Comparison of ENCODE assay signal across 30 cellular contexts in the genomic region with DNA sequence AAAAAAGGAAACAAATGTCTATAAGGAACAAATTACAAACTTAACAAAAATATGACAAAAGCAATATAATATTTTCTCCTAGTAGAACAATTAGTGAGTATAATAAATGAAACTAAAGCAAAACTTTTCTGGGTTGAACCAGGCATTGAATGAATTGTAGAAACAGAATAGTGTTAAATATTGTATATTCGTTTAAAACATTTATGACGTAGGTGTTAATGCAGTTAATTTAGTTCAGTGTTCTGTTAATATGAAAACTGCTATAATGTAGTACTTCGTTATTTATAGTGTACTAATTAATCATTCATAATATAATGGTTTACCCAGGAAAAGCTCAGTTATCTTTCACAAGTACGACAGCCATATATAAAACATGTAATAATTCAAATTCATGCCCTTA. TPM values are rescaled to one million over a fixed set of nuclear protein-coding genes. Genes with fewer than 3 reads are reported as not detected.
DNase-seq lines count a peak whose midpoint lies in the region; ATAC-seq, FAIRE-seq and TF ChIP-seq lines count a peak whose summit lies in the region.
"Had no signal": no experiment of that assay in that cellular context is flagged by ENCODE, and none has a peak within 500 bp of the region (broad histone marks: within the 10 kb centered on the region; RNA-seq: fewer than 3 reads in every experiment).

No MANE protein-coding gene starts in this region.

- H3K4me1 ChIP-seq in HepG2 (ENCODE audit: insufficient read depth, low read length) = no peaks in the 10 kb centered on the region
- H3K4me1 ChIP-seq in right lobe of liver = no peaks in the 10 kb centered on the region
- H3K4me1 ChIP-seq in OCI-LY3 (ENCODE audit: low read length) = peaks cover 28% of the 10 kb centered on the region
- no peaks in the 10 kb centered on the region for H3K4me1 ChIP-seq in upper lobe of left lung
- H3K4me1 ChIP-seq: BE2C, BLaER1 had no signal

- H4K20me1 ChIP-seq in HepG2 (ENCODE audit: insufficient read depth, low read length) (no peaks in the 10 kb centered on the region), OCI-LY3 (ENCODE audit: insufficient read depth, low read length) (no peaks in the 10 kb centered on the region)
- H4K20me1 ChIP-seq: BLaER1 had no signal

- H3K27ac ChIP-seq in HepG2 (ENCODE audit: extremely low read length, insufficient read depth, low read length) (no peak overlapping the region), right lobe of liver (no peak overlapping the region), OCI-LY3 (ENCODE audit: low read length) (no peak overlapping the region), upper lobe of left lung (no peak overlapping the region)
- H3K27ac ChIP-seq: 22Rv1, BLaER1 had no signal

- intact Hi-C loops in HepG2 (cut with micrococcal nuclease; ENCODE audit: unreplicated experiment) (no loop called here), right lobe of liver (cut with DNase I) (no loop called here)

- TF ChIP-seq POLR2A in HepG2 (IDR thresholded peaks at IDR 0.05; ENCODE audit: insufficient read depth in 1 of 2, low read depth in 2 of 2, low read length in 2 of 2) (no peak), right lobe of liver (IDR thresholded peaks at IDR 0.05) (no peak), upper lobe of left lung (IDR thresholded peaks at IDR 0.05) (no peak)

- peak; percentile 61 for DNase-seq in NCI-H1092 treated with DMSO at 0.1 percent for 48 hours (lab: John Stamatoyannopoulos, UW)
- DNase-seq in NCI-H1092 (lab: John Stamatoyannopoulos, UW) = no peak
- DNase-seq in HepG2 (ENCODE audit: low spot score) = no peak
- DNase-seq in right lobe of liver = no peak
- DNase-seq in upper lobe of left lung = no peak
- DNase-seq: ACHN; BE2C; C1 segment of cervical spinal cord; CD4-positive, alpha-beta memory T cell; CD4-positive, CD25-positive, alpha-beta regulatory T cell; CD8-positive, alpha-beta memory T cell; COR-L47; DMS 273 treated with DMSO at 0.1 percent for 48 hours; DMS153; DMS53; DND-41; EL; GDM1 had no signal

- H3K9ac ChIP-seq in HepG2 (ENCODE audit: insufficient read depth, low read depth, low read length) (no peak overlapping the region), OCI-LY3 (ENCODE audit: low read length) (no peak overlapping the region)
- H3K9ac ChIP-seq: BLaER1 had no signal

- H3K27me3 ChIP-seq in HepG2 (ENCODE audit: control insufficient read depth in 1 of 2, insufficient read depth in 2 of 2, low read length in 2 of 2) = no peaks in the 10 kb centered on the region
- H3K27me3 ChIP-seq in right lobe of liver = peaks cover 3 to 33% of the 10 kb centered on the region in 2 donors
- H3K27me3 ChIP-seq in OCI-LY3 (ENCODE audit: low read depth, low read length) = no peaks in the 10 kb centered on the region
- no peaks in the 10 kb centered on the region for H3K27me3 ChIP-seq in upper lobe of left lung
- H3K27me3 ChIP-seq: BLaER1 had no signal

- WGBS in HepG2 (ENCODE audit: low lambda C conversion rate) = 4% methylated on average over 4 of the region's 4 CpGs
- WGBS in right lobe of liver (ENCODE audit: insufficient coverage, low coverage, low lambda C conversion rate, missing lambda C conversion rate) = 48% methylated on average over 4 of the region's 4 CpGs
- WGBS in upper lobe of left lung, 2 donors = 54 to 58% methylated on average over 4 of the region's 4 CpGs

- ATAC-seq in HepG2 (no peak), right lobe of liver (no peak), upper lobe of left lung (ENCODE audit: low FRiP score in 2 of 2) (no peak), GM21576 (IDR thresholded peaks at IDR 0.05; ENCODE audit: unreplicated experiment) (no peak)
- ATAC-seq: GM12878 had no signal

- CTCF ChIA-PET in HepG2 (lab: Yijun Ruan, JAX; ENCODE audit: low intra/inter-chr PET ratio, low total read pairs) = no interaction called here

- H3K36me3 ChIP-seq in HepG2 (replicated peaks in 1 of 2; ENCODE audit: control insufficient read depth in 1 of 2, insufficient read depth in 2 of 2, low read length in 2 of 2) (no peaks in the 10 kb centered on the region), right lobe of liver (no peaks in the 10 kb centered on the region), OCI-LY3 (replicated peaks; ENCODE audit: low read depth, low read length) (no peaks in the 10 kb centered on the region), upper lobe of left lung (no peaks in the 10 kb centered on the region)
- H3K36me3 ChIP-seq: BE2C, BLaER1 had no signal

- TF ChIP-seq EP300 in HepG2 (IDR thresholded peaks at IDR 0.05; ENCODE audit: low read depth in 2 of 2, low read length in 2 of 2) = no peak
- no peak for TF ChIP-seq EP300 in HepG2 (CRISPR knock-in tag; IDR thresholded peaks at IDR 0.05; ENCODE audit: borderline replicate concordance)
- no peak for TF ChIP-seq EP300 in upper lobe of left lung (IDR thresholded peaks at IDR 0.05)

- H3K9me3 ChIP-seq in HepG2 (ENCODE audit: low read length) = no peaks in the 10 kb centered on the region
- no peaks in the 10 kb centered on the region for H3K9me3 ChIP-seq in right lobe of liver
- H3K9me3 ChIP-seq in OCI-LY3 (ENCODE audit: insufficient read depth, low read length) = no peaks in the 10 kb centered on the region
- no peaks in the 10 kb centered on the region for H3K9me3 ChIP-seq in upper lobe of left lung
- H3K9me3 ChIP-seq: BE2C, BLaER1 had no signal

- H2AFZ ChIP-seq in HepG2 (ENCODE audit: low read length) (no peak overlapping the region), OCI-LY3 (ENCODE audit: low read depth, low read length) (no peak overlapping the region)

- no TSS peak for BruUV-seq in HepG2 (replicated peaks; lab: Mats Ljungman, UMichigan)

- H3K4me2 ChIP-seq in HepG2 (ENCODE audit: low read depth, low read length) = no peak overlapping the region
- H3K4me2 ChIP-seq in OCI-LY3 (ENCODE audit: low read length) = peak overlapping the region; percentile 55
- H3K4me2 ChIP-seq: BLaER1 had no signal

- no peak overlapping the region for H3K4me3 ChIP-seq in HepG2 (replicated peaks in 1 of 3; ENCODE audit: insufficient read depth in 1 of 3, low read depth in 2 of 3, low read length in 3 of 3)
- no peak overlapping the region for H3K4me3 ChIP-seq in right lobe of liver
- peak overlapping the region; percentile 28 for H3K4me3 ChIP-seq in OCI-LY3 (ENCODE audit: low read length)
- no peak overlapping the region for H3K4me3 ChIP-seq in upper lobe of left lung
- H3K4me3 ChIP-seq: BLaER1, GM12878 had no signal

- in situ Hi-C loops in HepG2 (cut with HindIII; ENCODE audit: extremely low pct_ligation_motif_present, low pct_unique_long_range_greater_than_20kb) = no loop called here

- no peak for TF ChIP-seq RAD21 in HepG2 (CRISPR knock-in tag; IDR thresholded peaks at IDR 0.05)

- FAIRE-seq in HepG2 (lab: Jason Lieb, UNC) = no peak
- FAIRE-seq: GM12878, GM12892, GM18507 had no signal

- no peaks in the 10 kb centered on the region for H3K79me2 ChIP-seq in HepG2 (ENCODE audit: insufficient read depth, low read length)
- H3K79me2 ChIP-seq in OCI-LY3 (ENCODE audit: low read length) = no peaks in the 10 kb centered on the region

- TF ChIP-seq CTCF in HepG2 (CRISPR knock-in tag; IDR thresholded peaks at IDR 0.05) (no peak), right lobe of liver (IDR thresholded peaks at IDR 0.05) (no peak), OCI-LY3 (IDR thresholded peaks at IDR 0.05; ENCODE audit: low read depth, low read length) (no peak), upper lobe of left lung (IDR thresholded peaks at IDR 0.05) (no peak)

- POLR2A ChIA-PET in HepG2 (lab: Yijun Ruan, JAX) = no interaction called here

TF ChIP-seq in HepG2, 621 proteins besides CTCF, POLR2A, EP300 and RAD21 (continues in another document):
- TF ChIP-seq ZNF550 (CRISPR knock-in tag; IDR thresholded peaks at IDR 0.05; ENCODE audit: borderline replicate concordance) (no peak), ZNF383 (CRISPR knock-in tag; IDR thresholded peaks at IDR 0.05; ENCODE audit: borderline replicate concordance) (no peak), CREB1 (IDR thresholded peaks at IDR 0.05) (peak; percentile 66), CREB1 (CRISPR knock-in tag; IDR thresholded peaks at IDR 0.05) (no peak), NRL (CRISPR knock-in tag; IDR thresholded peaks at IDR 0.05; ENCODE audit: borderline replicate concordance) (no peak), SNRNP70 (IDR thresholded peaks at IDR 0.05; ENCODE audit: low read depth, low read length) (0 out of 2 replicates have a peak, but pooled peaks have one; percentile 61), TRIM24 (CRISPR knock-in tag; IDR thresholded peaks at IDR 0.05) (no peak)
- TF ChIP-seq, protein P1, sequence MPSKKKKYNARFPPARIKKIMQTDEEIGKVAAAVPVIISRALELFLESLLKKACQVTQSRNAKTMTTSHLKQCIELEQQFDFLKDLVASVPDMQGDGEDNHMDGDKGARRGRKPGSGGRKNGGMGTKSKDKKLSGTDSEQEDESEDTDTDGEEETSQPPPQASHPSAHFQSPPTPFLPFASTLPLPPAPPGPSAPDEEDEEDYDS (CRISPR knock-in tag; IDR thresholded peaks at IDR 0.05) = no peak

RNA-seq across cellular contexts. Expression of gene NKX2-1, which starts 23.7 kb away (rescaled TPM):
- total RNA-seq in HepG2 (2016; rRNA removed; fragmentation: Illumina TruSeq; extraction: Trizol) = not detected in 2 replicates
- total RNA-seq in HepG2 (2016; cell fraction: cytosol; rRNA removed; fragmentation: Illumina TruSeq; extraction: Trizol; ENCODE audit: low read depth) = not detected in 2 replicates
- not detected in 2 replicates for total RNA-seq in HepG2 (2016; cell fraction: insoluble cytoplasmic fraction; rRNA removed; fragmentation: Illumina TruSeq; extraction: Trizol)
- not detected in 2 replicates for total RNA-seq in HepG2 (2016; cell fraction: membrane; rRNA removed; fragmentation: Illumina TruSeq; extraction: Trizol)
- not detected in 2 replicates for total RNA-seq in HepG2 (2016; cell fraction: nucleus; rRNA removed; fragmentation: Illumina TruSeq; extraction: Trizol)
- polyA plus RNA-seq in HepG2 (2011; rRNA removed) = not detected in 2 replicates
- not detected in 2 replicates for polyA plus RNA-seq in HepG2 (2011; cell fraction: cytosol; rRNA removed)
- not detected in 2 replicates for polyA plus RNA-seq in HepG2 (2011; cell fraction: nucleus; rRNA removed)
- polyA plus RNA-seq in HepG2 (2012) = not detected in 2 replicates
- not detected in 2 replicates for polyA plus RNA-seq in HepG2 (2016; cell fraction: cytosol; fragmentation: Illumina TruSeq; extraction: Trizol; ENCODE audit: low read depth)
- not detected in 2 replicates for polyA plus RNA-seq in HepG2 (2016; cell fraction: insoluble cytoplasmic fraction; fragmentation: Illumina TruSeq; extraction: Trizol; ENCODE audit: low read depth)
- not detected in 2 replicates for polyA plus RNA-seq in HepG2 (2016; cell fraction: membrane; fragmentation: Illumina TruSeq; extraction: Trizol; ENCODE audit: low read depth)
- not detected in 2 replicates for polyA plus RNA-seq in HepG2 (2016; cell fraction: nucleus; fragmentation: Illumina TruSeq; extraction: Trizol; ENCODE audit: insufficient read depth, low read depth)
- not detected in 2 replicates for polyA minus RNA-seq in HepG2 (2011; rRNA and poly(A)+ RNA removed; ENCODE audit: low replicate concordance)
- polyA minus RNA-seq in HepG2 (2011; cell fraction: cytosol; rRNA and poly(A)+ RNA removed) = not detected in 2 replicates
- polyA minus RNA-seq in HepG2 (2011; cell fraction: nucleus; rRNA and poly(A)+ RNA removed) = not detected in 2 replicates
- not detected for total RNA-seq in right lobe of liver
- 100 to 1,000 TPM; 140 to 467 (median 284) TPM for total RNA-seq in upper lobe of left lung
- total RNA-seq: A172; A673; CD4-positive, alpha-beta memory T cell; CD4-positive, CD25-positive, alpha-beta regulatory T cell; CD8-positive, alpha-beta memory T cell; G401; GM12878 had no signal
- polyA plus RNA-seq: AG04450; CD14-positive monocyte; CD4-positive, alpha-beta memory T cell; CD4-positive, CD25-positive, alpha-beta regulatory T cell; CD8-positive, alpha-beta memory T cell had no signal

Comparison
In these comparisons a context has a peak if more than half of its experiments do, and no peak if none do; other contexts are left out.
1. RNA of gene NKX2-1, which starts 23.7 kb away (total RNA-seq): 140 to 467 TPM in upper lobe of left lung; not detected in HepG2 and not detected in right lobe of liver; every median in the first group is over 100 times any median in the second.